In the genomic region with DNA sequence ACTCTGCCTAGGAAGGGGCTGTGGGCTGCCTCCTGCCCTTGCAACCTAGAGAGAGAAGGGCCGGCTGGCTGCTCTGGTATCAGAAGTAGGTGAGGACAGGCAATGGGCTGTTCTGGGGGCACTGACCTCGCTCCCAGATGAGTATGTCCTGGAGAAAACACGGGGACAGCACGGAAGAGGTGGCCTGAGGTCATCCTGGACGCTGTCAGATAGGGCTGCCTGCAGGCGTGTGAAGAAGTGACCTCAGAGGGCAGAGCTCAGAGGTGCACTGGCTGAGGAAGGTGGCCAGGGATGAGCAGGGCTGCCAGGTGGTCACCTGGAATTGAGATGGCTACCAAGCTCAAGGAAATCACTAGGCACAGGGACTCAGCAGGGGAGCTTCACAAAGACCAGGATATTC, we compare ENCODE assay signal across 17 cellular contexts.
"Had no signal": no experiment of that assay in that cellular context is flagged by ENCODE, and none has a peak within 500 bp of the region (broad histone marks: within the 10 kb centered on the region; RNA-seq: fewer than 3 reads in every experiment).

No MANE protein-coding gene starts in this region.

- H3K27ac Mint-ChIP-seq: natural killer cell treated with Interleukin-12 subunit alpha and Interleukin-12 subunit beta and Interleukin-15 and Interleukin-18, amount 100 ng/mL, for 72 hours; progenitor cell of endocrine pancreas had no signal

- DNase-seq: dermis blood vessel endothelial cell; effector memory CD4-positive, alpha-beta T cell; erythroblast; esophagus squamous epithelium; hypothalamus; left ventricle myocardium superior; lower lobe of right lung; right lobe of liver; stimulated activated CD4-positive, alpha-beta T cell treated with anti-CD3 and anti-CD28 coated beads, Interleukin-12 subunit alpha, Interleukin-12 subunit beta, amount 100 ng/mL, for 4 hours; stimulated activated CD4-positive, alpha-beta T cell treated with anti-CD3 and anti-CD28 coated beads, Interleukin-1b, Interleukin-23, amount 100 ng/mL, for 48 hours; stimulated activated CD4-positive, alpha-beta T cell treated with anti-CD3 and anti-CD28 coated beads, Interleukin-4, amount 100 ng/mL, for 1 hour; stimulated activated CD8-positive, alpha-beta memory T cell treated with anti-CD3 and anti-CD28 coated beads, Interleukin-4, amount 100 ng/mL, for 48 hours; stimulated activated naive CD4-positive, alpha-beta T cell; stimulated activated naive CD8-positive, alpha-beta T cell treated with anti-CD3 and anti-CD28 coated beads, Interleukin-15, amount 100 ng/mL, for 72 hours; trophoblast cell had no signal

- H3K4me3 Mint-ChIP-seq: natural killer cell treated with Interleukin-12 subunit alpha and Interleukin-12 subunit beta and Interleukin-15 and Interleukin-18, amount 100 ng/mL, for 72 hours; stimulated activated naive CD8-positive, alpha-beta T cell treated with anti-CD3 and anti-CD28 coated beads, Interleukin-15, amount 100 ng/mL, for 72 hours had no signal

- H3K27me3 Mint-ChIP-seq: natural killer cell treated with Interleukin-12 subunit alpha and Interleukin-12 subunit beta and Interleukin-15 and Interleukin-18, amount 100 ng/mL, for 72 hours; progenitor cell of endocrine pancreas; stimulated activated naive CD8-positive, alpha-beta T cell treated with anti-CD3 and anti-CD28 coated beads, Interleukin-15, amount 100 ng/mL, for 72 hours had no signal

- ATAC-seq: left ventricle myocardium superior; lower lobe of right lung; stimulated activated naive CD8-positive, alpha-beta T cell treated with anti-CD3 and anti-CD28 coated beads, Interleukin-15, amount 100 ng/mL, for 72 hours had no signal
